ENCODE assay signal across 24 cellular contexts in genomic region chr22:27507935-27508504, GRCh38.
DNase-seq lines count a peak whose midpoint lies in the region; ATAC-seq and TF ChIP-seq lines count a peak whose summit lies in the region.
"Had no signal": no experiment of that assay in that cellular context is flagged by ENCODE, and none has a peak within 500 bp of the region (broad histone marks: within the 10 kb centered on the region; RNA-seq: fewer than 3 reads in every experiment).

No MANE protein-coding gene starts in this region.

- H3K79me2 ChIP-seq in Karpas-422 (ENCODE audit: low read length) = no peaks in the 10 kb centered on the region
- no peaks in the 10 kb centered on the region for H3K79me2 ChIP-seq in mammary epithelial cell (ENCODE audit: insufficient read depth, low read length)
- H3K79me2 ChIP-seq in osteoblast (ENCODE audit: insufficient read depth, low read length) = no peaks in the 10 kb centered on the region

- H3K9ac ChIP-seq in Karpas-422 (ENCODE audit: low read length) (no peak overlapping the region), mammary epithelial cell (ENCODE audit: insufficient read depth, low read length) (no peak overlapping the region)
- H3K9ac ChIP-seq: BLaER1 had no signal

- peaks cover 20% of the 10 kb centered on the region for H3K4me1 ChIP-seq in Karpas-422 (ENCODE audit: low read length)
- peaks cover 24% of the 10 kb centered on the region for H3K4me1 ChIP-seq in mammary epithelial cell (ENCODE audit: insufficient read depth, low read length)
- peaks cover 15% of the 10 kb centered on the region for H3K4me1 ChIP-seq in osteoblast (ENCODE audit: insufficient read depth, low read length)

- ATAC-seq in GM21423 (IDR thresholded peaks at IDR 0.05; ENCODE audit: unreplicated experiment) = no peak
- ATAC-seq in GM21529 (IDR thresholded peaks at IDR 0.05; ENCODE audit: unreplicated experiment) = no peak
- ATAC-seq: activated naive CD8-positive, alpha-beta T cell treated with anti-CD3 and anti-CD28 coated beads, Interleukin-2, amount 50 U/mL, for 24 hours; natural killer cell treated with Interleukin-12 subunit alpha and Interleukin-12 subunit beta and Interleukin-15 and Interleukin-18, amount 100 ng/mL, for 72 hours; pancreas had no signal

- no peak overlapping the region for H3K27ac ChIP-seq in Karpas-422 (ENCODE audit: low read length)
- H3K27ac ChIP-seq in mammary epithelial cell (ENCODE audit: insufficient read depth, low read depth, low read length) = no peak overlapping the region
- H3K27ac ChIP-seq in osteoblast (ENCODE audit: low read depth, low read length) = no peak overlapping the region
- H3K27ac ChIP-seq: BLaER1, pancreas, transverse colon, WERI-Rb-1 had no signal

- H3K9me3 ChIP-seq in Karpas-422 (ENCODE audit: low read length) (no peaks in the 10 kb centered on the region), mammary epithelial cell (replicated peaks; ENCODE audit: insufficient read depth, low read length) (peaks cover 5% of the 10 kb centered on the region), osteoblast (ENCODE audit: low read depth, low read length) (no peaks in the 10 kb centered on the region)
- H3K9me3 ChIP-seq: BLaER1, pancreas, transverse colon had no signal

- CTCF ChIA-PET in mammary epithelial cell (lab: Charles Lee; ENCODE audit: low non-redundant PET) = interaction anchor here (0.6 kb wide), 1 partner anchor 930 kb away, joined by 3 read pairs; no protein-coding TSS in a partner anchor

- WGBS in mammary epithelial cell (ENCODE audit: low coverage, missing lambda C conversion rate) = 95% methylated on average over 3 of the region's 4 CpGs

- DNase-seq in Daoy (ENCODE audit: low read depth) (peak; percentile 19), Karpas-422 (peak; percentile 64), mammary epithelial cell (peak; percentile 19), osteoblast (ENCODE audit: insufficient read length, low spot score, missing footprints) (peak; percentile 70), H7 (no peak), GM20000 (ENCODE audit: low spot score) (no peak)
- DNase-seq: activated CD4-positive, alpha-beta T cell treated with anti-CD3 and anti-CD28 coated beads, Interleukin-2, amount 10 ng/mL, durations not matched to agents 24 days and 14 days; activated gamma-delta T cell; activated naive CD8-positive, alpha-beta T cell treated with anti-CD3 and anti-CD28 coated beads, Interleukin-2, amount 50 U/mL, for 24 hours; activated T-cell treated with anti-CD3 and anti-CD28 coated beads, Interleukin-2, amount 50 U/mL, for 24 hours; NCI-H146; NCI-H446; pancreas; retina; stimulated activated CD4-positive, alpha-beta T cell treated with anti-CD3 and anti-CD28 coated beads, Interleukin-1b, Interleukin-23, amount 100 ng/mL, for 48 hours; SW 1271; T-helper 9 cell; transverse colon; WERI-Rb-1 had no signal

- H3K4me2 ChIP-seq in Karpas-422 (ENCODE audit: low read depth, low read length, poor library complexity, severe bottlenecking) (no peak overlapping the region), mammary epithelial cell (ENCODE audit: insufficient read depth, low read depth, low read length) (no peak overlapping the region), osteoblast (ENCODE audit: insufficient read depth, low read length) (no peak overlapping the region)
- H3K4me2 ChIP-seq: BLaER1, smooth muscle cell had no signal

- no peaks in the 10 kb centered on the region for H3K27me3 ChIP-seq in Karpas-422 (ENCODE audit: low read length)
- no peaks in the 10 kb centered on the region for H3K27me3 ChIP-seq in mammary epithelial cell (ENCODE audit: insufficient read depth, low read length)
- H3K27me3 ChIP-seq in osteoblast (ENCODE audit: insufficient read depth, low read length) = no peaks in the 10 kb centered on the region
- H3K27me3 ChIP-seq in H7 (ENCODE audit: control insufficient read depth, insufficient read depth, low read length) = peaks cover 4% of the 10 kb centered on the region; the same call in 1 of the 2 replicates
- H3K27me3 ChIP-seq: BLaER1, pancreas, transverse colon had no signal

- no peak overlapping the region for H3K4me3 ChIP-seq in Karpas-422 (ENCODE audit: low read length)
- H3K4me3 ChIP-seq in mammary epithelial cell (replicated peaks in 1 of 3; ENCODE audit: insufficient read depth in 1 of 3, low read depth in 2 of 3, low read length in 3 of 3) = no peak overlapping the region
- no peak overlapping the region for H3K4me3 ChIP-seq in osteoblast (ENCODE audit: insufficient read depth, low read length)
- H3K4me3 ChIP-seq in H7 (ENCODE audit: insufficient read depth, low read depth, low read length) = no peak overlapping the region
- H3K4me3 ChIP-seq: BLaER1, pancreas, smooth muscle cell, transverse colon had no signal

- BruUV-seq in mammary epithelial cell (replicated peaks; lab: Mats Ljungman, UMichigan) = no TSS peak

- H3K36me3 ChIP-seq in Karpas-422 (ENCODE audit: insufficient read depth, low read length) = no peaks in the 10 kb centered on the region
- no peaks in the 10 kb centered on the region for H3K36me3 ChIP-seq in mammary epithelial cell (ENCODE audit: insufficient read depth, low read length)
- H3K36me3 ChIP-seq in osteoblast (ENCODE audit: insufficient read depth, low read length) = no peaks in the 10 kb centered on the region
- no peaks in the 10 kb centered on the region for H3K36me3 ChIP-seq in H7 (replicated peaks; ENCODE audit: control insufficient read depth, insufficient read depth, low read length)
- H3K36me3 ChIP-seq: BLaER1, pancreas, transverse colon, WERI-Rb-1 had no signal

- no peak for TF ChIP-seq CTCF in mammary epithelial cell (conservative IDR thresholded peaks at IDR 0.05 in 1 of 2, IDR thresholded peaks at IDR 0.05 in 1 of 2; ENCODE audit: extremely low read depth in 1 of 2, insufficient read depth in 1 of 2, low read depth in 1 of 2, low read length in 2 of 2)
- TF ChIP-seq CTCF in osteoblast (IDR thresholded peaks at IDR 0.05; ENCODE audit: extremely low read depth, low read depth, low read length) = no peak
- no peak for TF ChIP-seq CTCF in GM20000 (IDR thresholded peaks at IDR 0.05; ENCODE audit: extremely low read depth, missing control alignments)

- no peak overlapping the region for H2AFZ ChIP-seq in Karpas-422 (ENCODE audit: low read length)
- no peak overlapping the region for H2AFZ ChIP-seq in mammary epithelial cell (ENCODE audit: low read depth, low read length)
- no peak overlapping the region for H2AFZ ChIP-seq in osteoblast (ENCODE audit: low read length)

- dilution Hi-C loops in mammary epithelial cell (cut with HindIII; ENCODE audit: low sequenced_read_pairs) = loop anchor here (5.0 kb wide), 1 partner anchor 51 kb away; no protein-coding TSS in a partner anchor

- 0 out of 2 replicates have a peak, but pooled peaks cover 3% of the 10 kb centered on the region for H4K20me1 ChIP-seq in Karpas-422 (ENCODE audit: insufficient read depth, low read depth, low read length)
- no peaks in the 10 kb centered on the region for H4K20me1 ChIP-seq in mammary epithelial cell (ENCODE audit: insufficient read depth, low read length)
- H4K20me1 ChIP-seq in osteoblast (ENCODE audit: insufficient read depth, low read length) = no peaks in the 10 kb centered on the region
- H4K20me1 ChIP-seq: BLaER1 had no signal

- no peaks in the 10 kb centered on the region for H3K9me2 ChIP-seq in Karpas-422 (replicated peaks; ENCODE audit: insufficient read depth, low read length)

- in situ Hi-C loops in mammary epithelial cell (cut with MboI; ENCODE audit: low sequenced_read_pairs in 2 of 2) = no loop called here

- intact Hi-C loops in mammary epithelial cell (cut with micrococcal nuclease) = no loop called here

Comparison
In these comparisons a context has a peak if more than half of its experiments do, and no peak if none do; other contexts are left out.
1. DNase-seq: peak in Daoy (single experiment), Karpas-422 (single experiment), mammary epithelial cell (single experiment) and osteoblast (single experiment); none in H7 (single experiment) and GM20000 (single experiment).